23 cellular contexts compared by ENCODE assay signal in the genomic region with DNA sequence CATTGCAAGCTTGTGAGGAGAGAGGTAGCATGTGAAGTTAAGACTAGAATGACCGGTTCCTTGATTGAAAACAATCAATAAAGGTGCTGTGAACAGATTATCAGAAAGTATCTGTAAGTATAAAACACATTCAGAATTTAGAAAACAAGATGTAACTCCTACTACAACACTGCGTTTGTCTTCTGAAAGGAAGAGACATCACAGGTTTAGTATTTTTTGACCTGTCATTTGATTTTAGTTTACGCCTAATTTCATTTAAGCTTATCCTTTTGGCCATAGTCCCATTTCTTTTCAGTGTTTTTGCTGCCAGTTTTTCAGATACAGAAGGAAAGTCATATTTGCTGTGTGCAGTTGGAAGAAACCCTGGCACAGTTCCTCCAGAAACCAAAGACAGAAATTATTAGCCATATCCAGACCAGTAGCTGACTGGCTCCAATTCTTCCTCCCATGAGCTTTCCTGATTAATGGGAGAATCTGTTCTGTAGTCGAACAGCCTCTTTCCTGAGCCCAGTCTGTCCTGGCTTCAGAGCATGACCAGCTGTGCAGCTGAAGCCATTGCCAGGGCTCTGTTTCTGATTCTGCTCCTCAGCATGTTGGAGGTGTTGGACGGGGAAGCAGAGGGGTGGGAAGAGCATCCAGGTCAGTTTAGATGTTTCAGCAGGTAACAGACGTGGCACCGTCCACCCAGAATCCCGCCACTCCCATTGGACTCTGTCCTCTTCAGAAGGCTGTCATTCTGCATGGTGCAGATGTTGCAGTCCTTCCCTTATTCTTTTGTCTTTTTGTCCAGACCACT.
DNase-seq lines count a peak whose midpoint lies in the region; ATAC-seq, FAIRE-seq and TF ChIP-seq lines count a peak whose summit lies in the region.
"Had no signal": no experiment of that assay in that cellular context is flagged by ENCODE, and none has a peak within 500 bp of the region (broad histone marks: within the 10 kb centered on the region; RNA-seq: fewer than 3 reads in every experiment).

No MANE protein-coding gene starts in this region.

- no peak for TF ChIP-seq RAD21 in SK-N-SH (IDR thresholded peaks at IDR 0.05; ENCODE audit: low read length)

- H3K27ac Mint-ChIP-seq in activated CD4-positive, alpha-beta memory T cell treated with anti-CD3 and anti-CD28 coated beads, Interleukin-2, amount 10 ng/mL, durations not matched to agents 7 days and 5 days = no peak overlapping the region
- H3K27ac Mint-ChIP-seq: activated CD8-positive, alpha-beta memory T cell treated with anti-CD3 and anti-CD28 coated beads, Interleukin-2, amount 10 ng/mL, durations not matched to agents 7 days and 5 days; activated naive CD8-positive, alpha-beta T cell treated with anti-CD3 and anti-CD28 coated beads, Interleukin-2, amount 50 U/mL, for 24 hours; T-cell had no signal

- H3K4ac ChIP-seq in neuronal stem cell (ENCODE audit: low read length) = no peak overlapping the region

- no peak overlapping the region for H3K4me3 ChIP-seq in AG10803 (ENCODE audit: low read length)
- no peak overlapping the region for H3K4me3 ChIP-seq in SK-N-SH (ENCODE audit: low read depth in 2 of 2, low read length in 1 of 2)
- no peak overlapping the region for H3K4me3 ChIP-seq in esophagus squamous epithelium
- H3K4me3 ChIP-seq in pancreas = no peak overlapping the region
- no peak overlapping the region for H3K4me3 ChIP-seq in neuronal stem cell (ENCODE audit: low read length in 2 of 2)
- H3K4me3 ChIP-seq: cardiac muscle cell, esophagus muscularis mucosa, uterus had no signal

- no peaks in the 10 kb centered on the region for H3K9me3 Mint-ChIP-seq in activated CD4-positive, alpha-beta memory T cell treated with anti-CD3 and anti-CD28 coated beads, Interleukin-2, amount 10 ng/mL, durations not matched to agents 7 days and 5 days
- H3K9me3 Mint-ChIP-seq: activated naive CD8-positive, alpha-beta T cell treated with anti-CD3 and anti-CD28 coated beads, Interleukin-2, amount 50 U/mL, for 24 hours; CD14-positive monocyte; T-cell had no signal

- H3K4me2 ChIP-seq in SK-N-SH = peak overlapping the region; percentile 27; the same call in 1 of the 2 replicates
- no peak overlapping the region for H3K4me2 ChIP-seq in neuronal stem cell (ENCODE audit: insufficient read depth, low read length, poor library complexity, severe bottlenecking)

- H3K27ac ChIP-seq in SK-N-SH (ENCODE audit: low read depth in 2 of 2, low read length in 1 of 2) (peak overlapping the region in 1 of 2 experiments; percentile 99; a peak in 3 of 4 replicates), esophagus squamous epithelium (peak overlapping the region in 3 of 4 donors; percentile 8 to 13 (median 12)), pancreas (no peak overlapping the region), neuronal stem cell (replicated peaks; ENCODE audit: low read length) (no peak overlapping the region)
- H3K27ac ChIP-seq: cardiac muscle cell, neutrophil, uterus had no signal

- H3K9ac ChIP-seq in SK-N-SH (no peak overlapping the region), neuronal stem cell (ENCODE audit: low read depth, low read length, poor library complexity) (no peak overlapping the region)

- 78% methylated on average over 8 of the region's 8 CpGs for WGBS in SK-N-SH (ENCODE audit: low lambda C conversion rate)
- WGBS in esophagus squamous epithelium, 2 donors = 50 to 53% methylated on average over 7 of the region's 8 CpGs
- WGBS in pancreas, 2 donors = 21 to 25% methylated on average over 8 of the region's 8 CpGs
- no CpG with 5 or more reads among the region's 8 CpGs for WGBS in neuronal stem cell (ENCODE audit: extremely low coverage in 2 of 2, insufficient read length in 2 of 2, insufficient replicate concordance in 1 of 2), 2 donors

- H2BK12ac ChIP-seq in neuronal stem cell (ENCODE audit: low read length) = no peak overlapping the region

- FAIRE-seq in pancreas (lab: Jason Lieb, UNC) (no peak), RCC 7860 (lab: Jason Lieb, UNC) (no peak)
- FAIRE-seq: TTC549 had no signal

- H2BK15ac ChIP-seq in neuronal stem cell (ENCODE audit: low read length) = no peak overlapping the region

- H3K14ac ChIP-seq in neuronal stem cell (ENCODE audit: low read length) = no peak overlapping the region

- no peak overlapping the region for H2BK5ac ChIP-seq in neuronal stem cell (ENCODE audit: low read length)

- H3K9me2 ChIP-seq in SK-N-SH = no peaks in the 10 kb centered on the region

- H2AK5ac ChIP-seq in neuronal stem cell (ENCODE audit: low read depth, low read length) = no peak overlapping the region

- intact Hi-C loops in esophagus squamous epithelium (cut with DNase I) (no loop called here), pancreas (cut with DNase I) (no loop called here)

- H3K4me3 Mint-ChIP-seq in activated CD4-positive, alpha-beta memory T cell treated with anti-CD3 and anti-CD28 coated beads, Interleukin-2, amount 10 ng/mL, durations not matched to agents 7 days and 5 days = no peak overlapping the region
- H3K4me3 Mint-ChIP-seq: activated CD8-positive, alpha-beta memory T cell treated with anti-CD3 and anti-CD28 coated beads, Interleukin-2, amount 10 ng/mL, durations not matched to agents 7 days and 5 days; activated naive CD8-positive, alpha-beta T cell treated with anti-CD3 and anti-CD28 coated beads, Interleukin-2, amount 50 U/mL, for 24 hours; CD14-positive monocyte; T-cell had no signal

- H3K4me1 Mint-ChIP-seq in activated CD4-positive, alpha-beta memory T cell treated with anti-CD3 and anti-CD28 coated beads, Interleukin-2, amount 10 ng/mL, durations not matched to agents 7 days and 5 days = no peaks in the 10 kb centered on the region
- H3K4me1 Mint-ChIP-seq: activated CD8-positive, alpha-beta memory T cell treated with anti-CD3 and anti-CD28 coated beads, Interleukin-2, amount 10 ng/mL, durations not matched to agents 7 days and 5 days; CD14-positive monocyte had no signal

- H3K4me1 ChIP-seq in SK-N-SH (ENCODE audit: control insufficient read depth in 1 of 2, insufficient read depth in 2 of 2, low read depth in 1 of 2, low read length in 1 of 2) (peaks cover 5 to 62% of the 10 kb centered on the region in 2 experiments), esophagus squamous epithelium (peaks cover 8 to 77% (median 39%) of the 10 kb centered on the region in 3 donors), pancreas (peaks cover 9 to 15% (median 14%) of the 10 kb centered on the region in 3 donors), neuronal stem cell (ENCODE audit: control insufficient read depth in 2 of 2, insufficient read depth in 1 of 2, low read depth in 1 of 2, low read length in 2 of 2) (peaks cover 0 to 7% of the 10 kb centered on the region in 2 donors)
- H3K4me1 ChIP-seq: uterus had no signal

- no peaks in the 10 kb centered on the region for H3K27me3 ChIP-seq in SK-N-SH (ENCODE audit: insufficient read depth)
- no peaks in the 10 kb centered on the region for H3K27me3 ChIP-seq in esophagus squamous epithelium
- H3K27me3 ChIP-seq in pancreas = no peaks in the 10 kb centered on the region
- H3K27me3 ChIP-seq in neuronal stem cell (ENCODE audit: control insufficient read depth in 3 of 3, insufficient read depth in 3 of 3, low read depth in 1 of 3, low read length in 3 of 3) = no peaks in the 10 kb centered on the region
- H3K27me3 ChIP-seq: cardiac muscle cell, esophagus muscularis mucosa, neutrophil, uterus had no signal

- POLR2A ChIA-PET in SK-N-SH (lab: Yijun Ruan, JAX) = no interaction called here
- POLR2A ChIA-PET in activated CD4-positive, alpha-beta memory T cell treated with anti-CD3 and anti-CD28 coated beads, Interleukin-2, amount 10 ng/mL, durations not matched to agents 7 days and 5 days (lab: Charles Lee) = no interaction called here

- H4K91ac ChIP-seq in neuronal stem cell (ENCODE audit: low read depth, low read length, poor library complexity) = no peak overlapping the region

- H3K79me1 ChIP-seq in neuronal stem cell (ENCODE audit: low read depth, low read length) = peaks cover 2% of the 10 kb centered on the region

- peaks cover 43% of the 10 kb centered on the region for H3F3A ChIP-seq in SK-N-SH (replicated peaks; ENCODE audit: insufficient read depth)

- peak in 3 of 4 donors; percentile 34 to 74 (median 51) for ATAC-seq in pancreas
- ATAC-seq: activated CD8-positive, alpha-beta memory T cell treated with anti-CD3 and anti-CD28 coated beads, Interleukin-2, amount 10 ng/mL, durations not matched to agents 7 days and 5 days; activated naive CD8-positive, alpha-beta T cell treated with anti-CD3 and anti-CD28 coated beads, Interleukin-2, amount 50 U/mL, for 24 hours; T-cell had no signal

- H3K18ac ChIP-seq in neuronal stem cell (ENCODE audit: low read length) = no peak overlapping the region

- no peak for TF ChIP-seq EP300 in SK-N-SH (IDR thresholded peaks at IDR 0.05; ENCODE audit: borderline replicate concordance in 1 of 2, low read depth in 1 of 2, low read length in 1 of 2)

- DNase-seq in AG10803 (ENCODE audit: low read depth) = peak; percentile 35
- DNase-seq in SK-N-SH = no peak
- DNase-seq in esophagus squamous epithelium (lab: John Stamatoyannopoulos, UW) = no peak
- DNase-seq in pancreas = no peak
- DNase-seq in RCC 7860 (ENCODE audit: low spot score) = no peak
- no peak for DNase-seq in neuronal stem cell (ENCODE audit: low spot score)
- DNase-seq in activated CD4-positive, alpha-beta memory T cell treated with anti-CD3 and anti-CD28 coated beads, Interleukin-2, amount 10 ng/mL, durations not matched to agents 7 days and 5 days = no peak
- DNase-seq in erythroblast (lab: John Stamatoyannopoulos, UW) = no peak
- DNase-seq: activated CD8-positive, alpha-beta memory T cell treated with anti-CD3 and anti-CD28 coated beads, Interleukin-2, amount 10 ng/mL, durations not matched to agents 7 days and 5 days; activated effector memory CD4-positive, alpha-beta T cell treated with Interleukin-2 at 50 U/mL for 16 hours; activated naive CD8-positive, alpha-beta T cell treated with anti-CD3 and anti-CD28 coated beads, Interleukin-2, amount 50 U/mL, for 24 hours; GF-D8; NCI-H1436; NCI-H774; SHP77 treated with DMSO at 0.1 percent for 48 hours; stimulated activated CD4-positive, alpha-beta T cell treated with anti-CD3 and anti-CD28 coated beads, Interleukin-12 subunit alpha, Interleukin-12 subunit beta, amount 100 ng/mL, for 4 hours; T-cell had no signal

- H3K36me3 Mint-ChIP-seq in activated CD4-positive, alpha-beta memory T cell treated with anti-CD3 and anti-CD28 coated beads, Interleukin-2, amount 10 ng/mL, durations not matched to agents 7 days and 5 days (ENCODE audit: low read depth) = no peaks in the 10 kb centered on the region
- H3K36me3 Mint-ChIP-seq: activated CD8-positive, alpha-beta memory T cell treated with anti-CD3 and anti-CD28 coated beads, Interleukin-2, amount 10 ng/mL, durations not matched to agents 7 days and 5 days; CD14-positive monocyte; T-cell had no signal

- no peak for TF ChIP-seq POLR2A in esophagus squamous epithelium (IDR thresholded peaks at IDR 0.05)
- no peak for TF ChIP-seq POLR2A in erythroblast (IDR thresholded peaks at IDR 0.05; ENCODE audit: low read length)

- H3K23ac ChIP-seq in neuronal stem cell (ENCODE audit: low read depth, low read length, poor library complexity) = no peak overlapping the region

- H2AFZ ChIP-seq in SK-N-SH (ENCODE audit: low read depth) = no peak overlapping the region
- no peak overlapping the region for H2AFZ ChIP-seq in neuronal stem cell (ENCODE audit: low read length)

- H3K36me3 ChIP-seq in SK-N-SH (replicated peaks in 1 of 2; ENCODE audit: control insufficient read depth in 1 of 2, insufficient read depth in 2 of 2, low read length in 1 of 2) (peaks cover 0 to 22% of the 10 kb centered on the region in 2 experiments), esophagus squamous epithelium (no peaks in the 10 kb centered on the region), pancreas (no peaks in the 10 kb centered on the region), neuronal stem cell (replicated peaks in 1 of 2; ENCODE audit: control insufficient read depth in 2 of 2, insufficient read depth in 2 of 2, low read length in 2 of 2) (no peaks in the 10 kb centered on the region)
- H3K36me3 ChIP-seq: cardiac muscle cell, esophagus muscularis mucosa, neutrophil, uterus had no signal

- peaks cover 80% of the 10 kb centered on the region for H4K20me1 ChIP-seq in SK-N-SH (ENCODE audit: insufficient read depth)

- CTCF ChIA-PET in SK-N-SH (lab: Yijun Ruan, JAX) = interaction anchor here (1.3 kb wide), 1 partner anchor 15 kb away, joined by 3 read pairs; no protein-coding TSS in a partner anchor
- CTCF ChIA-PET in activated CD4-positive, alpha-beta memory T cell treated with anti-CD3 and anti-CD28 coated beads, Interleukin-2, amount 10 ng/mL, durations not matched to agents 7 days and 5 days (lab: Charles Lee) = no interaction called here

- peaks cover 100% of the 10 kb centered on the region for H3K79me2 ChIP-seq in SK-N-SH (ENCODE audit: insufficient read depth)

- no peak for TF ChIP-seq CTCF in AG10803 (conservative IDR thresholded peaks at IDR 0.05; ENCODE audit: low read length)
- TF ChIP-seq CTCF in SK-N-SH (IDR thresholded peaks at IDR 0.05) = no peak
- TF ChIP-seq CTCF in esophagus squamous epithelium (IDR thresholded peaks at IDR 0.05) = no peak
- no peak for TF ChIP-seq CTCF in pancreas (IDR thresholded peaks at IDR 0.05)

- H3K27me3 Mint-ChIP-seq in activated CD4-positive, alpha-beta memory T cell treated with anti-CD3 and anti-CD28 coated beads, Interleukin-2, amount 10 ng/mL, durations not matched to agents 7 days and 5 days = no peaks in the 10 kb centered on the region
- H3K27me3 Mint-ChIP-seq: activated CD8-positive, alpha-beta memory T cell treated with anti-CD3 and anti-CD28 coated beads, Interleukin-2, amount 10 ng/mL, durations not matched to agents 7 days and 5 days; activated naive CD8-positive, alpha-beta T cell treated with anti-CD3 and anti-CD28 coated beads, Interleukin-2, amount 50 U/mL, for 24 hours; T-cell had no signal

- no peak overlapping the region for H4K8ac ChIP-seq in neuronal stem cell (ENCODE audit: low read depth, low read length)

- H3K9me3 ChIP-seq in SK-N-SH (no peaks in the 10 kb centered on the region), esophagus squamous epithelium (no peaks in the 10 kb centered on the region), pancreas (no peaks in the 10 kb centered on the region), neuronal stem cell (replicated peaks in 1 of 2; ENCODE audit: control insufficient read depth in 2 of 2, insufficient read depth in 1 of 2, low read depth in 1 of 2, low read length in 2 of 2) (no peaks in the 10 kb centered on the region)
- H3K9me3 ChIP-seq: esophagus muscularis mucosa, neutrophil, uterus had no signal

- H2BK120ac ChIP-seq in neuronal stem cell (ENCODE audit: low read depth, low read length) = no peak overlapping the region

Comparison
In these comparisons a context has a peak if more than half of its experiments do, and no peak if none do; other contexts are left out.
1. H3K27ac ChIP-seq: peak in esophagus squamous epithelium (3 of 4); none in pancreas (0 of 4) and neuronal stem cell (single experiment).